Comparison of ENCODE assay signal across 14 cellular contexts in genomic region chr6:45116714-45117410, GRCh38.
DNase-seq lines count a peak whose midpoint lies in the region; ATAC-seq, FAIRE-seq and TF ChIP-seq lines count a peak whose summit lies in the region.
"Had no signal": no experiment of that assay in that cellular context is flagged by ENCODE, and none has a peak within 500 bp of the region (broad histone marks: within the 10 kb centered on the region; RNA-seq: fewer than 3 reads in every experiment).

No MANE protein-coding gene starts in this region.

- no peak overlapping the region for H2BK20ac ChIP-seq in H9 (ENCODE audit: low read depth, low read length, poor library complexity, severe bottlenecking)

- no peak overlapping the region for H4K5ac ChIP-seq in H9 (ENCODE audit: insufficient read length, low read depth, low read length)

- CTCF ChIA-PET in activated CD8-positive, alpha-beta memory T cell treated with anti-CD3 and anti-CD28 coated beads, Interleukin-2, amount 10 ng/mL, durations not matched to agents 7 days and 5 days (lab: Charles Lee), result interaction anchor here (1.3 kb wide), 1 partner anchor 33 kb away, joined by 3 read pairs; no protein-coding TSS in a partner anchor

- H2BK5ac ChIP-seq in H9 (ENCODE audit: insufficient read length, low read length), result no peak overlapping the region

- H3K36me3 ChIP-seq in adrenal gland (replicated peaks in 1 of 2) (no peaks in the 10 kb centered on the region), small intestine (ENCODE audit: control insufficient read depth in 2 of 2, insufficient read depth in 2 of 2, low read length in 2 of 2) (no peaks in the 10 kb centered on the region)

- H3K4me2 ChIP-seq in H9 (ENCODE audit: insufficient read depth, insufficient read length, low read length), result no peak overlapping the region

- no peak overlapping the region for H3K14ac ChIP-seq in H9 (ENCODE audit: insufficient read depth, low read length)

- no peaks in the 10 kb centered on the region for H3K4me1 ChIP-seq in adrenal gland (replicated peaks in 1 of 2)
- no peaks in the 10 kb centered on the region for H3K4me1 ChIP-seq in H9 (ENCODE audit: insufficient read depth, low read length)
- no peaks in the 10 kb centered on the region for H3K4me1 ChIP-seq in small intestine (ENCODE audit: control insufficient read depth in 2 of 2, insufficient read depth in 1 of 2, low read depth in 1 of 2, low read length in 1 of 2)

- H2BK120ac ChIP-seq in H9 (ENCODE audit: low read depth, low read length, poor library complexity, severe bottlenecking), result no peak overlapping the region

- H3K9me3 ChIP-seq in adrenal gland (replicated peaks in 1 of 3), result no peaks in the 10 kb centered on the region
- no peaks in the 10 kb centered on the region for H3K9me3 ChIP-seq in H9 (ENCODE audit: control insufficient read depth, low read depth, low read length)
- no peaks in the 10 kb centered on the region for H3K9me3 ChIP-seq in small intestine (ENCODE audit: control insufficient read depth, low read depth)

- peak; percentile 42 for ATAC-seq in activated CD8-positive, alpha-beta memory T cell treated with anti-CD3 and anti-CD28 coated beads, Interleukin-2, amount 10 ng/mL, durations not matched to agents 7 days and 5 days
- ATAC-seq: HCT116; stimulated activated memory B cell treated with anti-CD40 and anti-IgM and Interleukin-4, amounts not matched to agents 10 μg/mL and 1 μg/mL and 100 μg/mL, for 72 hours had no signal

- no peaks in the 10 kb centered on the region for H3K79me1 ChIP-seq in H9 (ENCODE audit: insufficient read depth, low read depth, low read length, poor library complexity, severe bottlenecking)

- H3K27ac ChIP-seq in adrenal gland, result no peak overlapping the region
- H3K27ac ChIP-seq in H9 (ENCODE audit: insufficient read length, low read depth, low read length), result no peak overlapping the region
- no peak overlapping the region for H3K27ac ChIP-seq in small intestine (ENCODE audit: low read depth in 1 of 2, low read length in 1 of 2)

- no peak overlapping the region for H4K8ac ChIP-seq in H9 (replicated peaks; ENCODE audit: insufficient read length, low read depth, low read length)

- no peak overlapping the region for H2BK15ac ChIP-seq in H9 (ENCODE audit: low read depth, low read length)

- no peak overlapping the region for H2BK12ac ChIP-seq in H9 (ENCODE audit: insufficient read length, low read depth, low read length)

- H3K23ac ChIP-seq in H9 (ENCODE audit: insufficient read length, low read depth, low read length), result no peak overlapping the region

- H3K27ac Mint-ChIP-seq in activated CD8-positive, alpha-beta memory T cell treated with anti-CD3 and anti-CD28 coated beads, Interleukin-2, amount 10 ng/mL, durations not matched to agents 7 days and 5 days, result no peak overlapping the region
- H3K27ac Mint-ChIP-seq in chondrocyte (ENCODE audit: unreplicated experiment), result peak overlapping the region; percentile 9
- no peak overlapping the region for H3K27ac Mint-ChIP-seq in H9
- H3K27ac Mint-ChIP-seq: stimulated activated memory B cell treated with anti-CD40 and anti-IgM and Interleukin-4, amounts not matched to agents 10 μg/mL and 1 μg/mL and 100 μg/mL, for 72 hours had no signal

- no peak overlapping the region for H3T11ph ChIP-seq in H9 (ENCODE audit: low read length)

- TF ChIP-seq POLR2A in adrenal gland (IDR thresholded peaks at IDR 0.05), result no peak

- H3K27me3 Mint-ChIP-seq in activated CD8-positive, alpha-beta memory T cell treated with anti-CD3 and anti-CD28 coated beads, Interleukin-2, amount 10 ng/mL, durations not matched to agents 7 days and 5 days, result no peaks in the 10 kb centered on the region
- H3K27me3 Mint-ChIP-seq in chondrocyte (ENCODE audit: low read depth) (no peaks in the 10 kb centered on the region), H9 (ENCODE audit: low read depth) (no peaks in the 10 kb centered on the region)
- H3K27me3 Mint-ChIP-seq: stimulated activated memory B cell treated with anti-CD40 and anti-IgM and Interleukin-4, amounts not matched to agents 10 μg/mL and 1 μg/mL and 100 μg/mL, for 72 hours had no signal

- H3K23me2 ChIP-seq in H9 (ENCODE audit: insufficient read length, low read depth, low read length, poor library complexity, severe bottlenecking), result no peaks in the 10 kb centered on the region

- intact Hi-C loops in adrenal gland (cut with DNase I), result no loop called here

- H4K20me1 ChIP-seq in H9 (ENCODE audit: control insufficient read depth, insufficient read depth, insufficient read length), result no peaks in the 10 kb centered on the region

- DNase-seq in activated CD8-positive, alpha-beta memory T cell treated with anti-CD3 and anti-CD28 coated beads, Interleukin-2, amount 10 ng/mL, durations not matched to agents 7 days and 5 days, result no peak
- DNase-seq in activated CD8-positive, alpha-beta memory T cell treated with anti-CD3 and anti-CD28 coated beads, Interleukin-2, amount 50 U/mL, for 48 hours, result no peak
- DNase-seq in RPMI7951 (ENCODE audit: low read depth) (peak; percentile 75), chondrocyte (ENCODE audit: low spot score) (no peak), skeletal muscle cell (ENCODE audit: low read depth) (peak; percentile 62), adrenal gland (no peak), H9 (no peak), small intestine (no peak)
- DNase-seq: activated CD4-positive, alpha-beta T cell treated with anti-CD3 and anti-CD28 coated beads, Interleukin-2, amount 50 U/mL, for 4 hours; hypothalamus; NCI-H2081 had no signal

- H3K4me3 Mint-ChIP-seq in activated CD8-positive, alpha-beta memory T cell treated with anti-CD3 and anti-CD28 coated beads, Interleukin-2, amount 10 ng/mL, durations not matched to agents 7 days and 5 days, result no peak overlapping the region
- no peak overlapping the region for H3K4me3 Mint-ChIP-seq in chondrocyte (ENCODE audit: unreplicated experiment)
- H3K4me3 Mint-ChIP-seq in H9, result no peak overlapping the region
- H3K4me3 Mint-ChIP-seq: stimulated activated memory B cell treated with anti-CD40 and anti-IgM and Interleukin-4, amounts not matched to agents 10 μg/mL and 1 μg/mL and 100 μg/mL, for 72 hours had no signal

- no peak overlapping the region for H3K9ac ChIP-seq in H9 (ENCODE audit: extremely low read depth, insufficient read length, low read length)

- no peak overlapping the region for H3K18ac ChIP-seq in H9 (ENCODE audit: insufficient read length, low read depth, low read length)

- peaks cover 19% of the 10 kb centered on the region for H3K4me1 Mint-ChIP-seq in activated CD8-positive, alpha-beta memory T cell treated with anti-CD3 and anti-CD28 coated beads, Interleukin-2, amount 10 ng/mL, durations not matched to agents 7 days and 5 days
- peaks cover 24% of the 10 kb centered on the region for H3K4me1 Mint-ChIP-seq in chondrocyte (ENCODE audit: low read depth)
- peaks cover 0 to 3% of the 10 kb centered on the region in 2 experiments; a peak in 1 of 4 replicates for H3K4me1 Mint-ChIP-seq in H9

- no peak overlapping the region for H3K4ac ChIP-seq in H9 (ENCODE audit: low read depth, low read length)

- H3K27me3 ChIP-seq in adrenal gland (no peaks in the 10 kb centered on the region), H9 (ENCODE audit: insufficient read depth, low read length) (no peaks in the 10 kb centered on the region), small intestine (ENCODE audit: control insufficient read depth in 2 of 2, insufficient read depth in 2 of 2, low read length in 2 of 2) (no peaks in the 10 kb centered on the region)

- FAIRE-seq in small intestine (lab: Jason Lieb, UNC), result no peak
- FAIRE-seq: colon had no signal

- TF ChIP-seq CTCF in chondrocyte (IDR thresholded peaks at IDR 0.05) (no peak), adrenal gland (IDR thresholded peaks at IDR 0.05) (no peak), H9 (conservative IDR thresholded peaks at IDR 0.05) (no peak)

- no peak overlapping the region for H4K91ac ChIP-seq in H9 (ENCODE audit: insufficient read length, low read depth, low read length)

- no peak overlapping the region for H2AFZ ChIP-seq in H9 (ENCODE audit: low read length)

- H3K79me2 ChIP-seq in H9 (ENCODE audit: insufficient read depth, low read length), result no peaks in the 10 kb centered on the region

- H3K9me3 Mint-ChIP-seq in activated CD8-positive, alpha-beta memory T cell treated with anti-CD3 and anti-CD28 coated beads, Interleukin-2, amount 10 ng/mL, durations not matched to agents 7 days and 5 days (ENCODE audit: low read depth), result peaks cover 3% of the 10 kb centered on the region
- H3K9me3 Mint-ChIP-seq in chondrocyte (ENCODE audit: low read depth), result no peaks in the 10 kb centered on the region
- no peaks in the 10 kb centered on the region for H3K9me3 Mint-ChIP-seq in H9
- H3K9me3 Mint-ChIP-seq: stimulated activated memory B cell treated with anti-CD40 and anti-IgM and Interleukin-4, amounts not matched to agents 10 μg/mL and 1 μg/mL and 100 μg/mL, for 72 hours had no signal

- no peak overlapping the region for H2AK5ac ChIP-seq in H9 (ENCODE audit: insufficient read length, low read length)

- H3K36me3 Mint-ChIP-seq in activated CD8-positive, alpha-beta memory T cell treated with anti-CD3 and anti-CD28 coated beads, Interleukin-2, amount 10 ng/mL, durations not matched to agents 7 days and 5 days, result peaks cover 3% of the 10 kb centered on the region
- H3K36me3 Mint-ChIP-seq in chondrocyte (ENCODE audit: low read depth) (no peaks in the 10 kb centered on the region), H9 (ENCODE audit: insufficient read depth in 1 of 3, low read depth in 3 of 3) (no peaks in the 10 kb centered on the region)
- H3K36me3 Mint-ChIP-seq: stimulated activated memory B cell treated with anti-CD40 and anti-IgM and Interleukin-4, amounts not matched to agents 10 μg/mL and 1 μg/mL and 100 μg/mL, for 72 hours had no signal

- no peak overlapping the region for H3K56ac ChIP-seq in H9 (ENCODE audit: insufficient read length, low read depth, low read length)

- H3K4me3 ChIP-seq in skeletal muscle cell (ENCODE audit: low read depth, low read length) (no peak overlapping the region), adrenal gland (no peak overlapping the region), small intestine (ENCODE audit: low read depth in 1 of 2, low read length in 2 of 2) (no peak overlapping the region)

Comparison
In these comparisons a context has a peak if more than half of its experiments do, and no peak if none do; other contexts are left out.
1. DNase-seq: peak in RPMI7951 (single experiment) and skeletal muscle cell (single experiment); none in activated CD8-positive, alpha-beta memory T cell treated with anti-CD3 and anti-CD28 coated beads, Interleukin-2, amount 10 ng/mL, durations not matched to agents 7 days and 5 days (single experiment), activated CD8-positive, alpha-beta memory T cell treated with anti-CD3 and anti-CD28 coated beads, Interleukin-2, amount 50 U/mL, for 48 hours (single experiment), chondrocyte (single experiment), adrenal gland (0 of 7), H9 (single experiment) and small intestine (single experiment).